ENCODE assay signal across 15 cellular contexts in the genomic region with DNA sequence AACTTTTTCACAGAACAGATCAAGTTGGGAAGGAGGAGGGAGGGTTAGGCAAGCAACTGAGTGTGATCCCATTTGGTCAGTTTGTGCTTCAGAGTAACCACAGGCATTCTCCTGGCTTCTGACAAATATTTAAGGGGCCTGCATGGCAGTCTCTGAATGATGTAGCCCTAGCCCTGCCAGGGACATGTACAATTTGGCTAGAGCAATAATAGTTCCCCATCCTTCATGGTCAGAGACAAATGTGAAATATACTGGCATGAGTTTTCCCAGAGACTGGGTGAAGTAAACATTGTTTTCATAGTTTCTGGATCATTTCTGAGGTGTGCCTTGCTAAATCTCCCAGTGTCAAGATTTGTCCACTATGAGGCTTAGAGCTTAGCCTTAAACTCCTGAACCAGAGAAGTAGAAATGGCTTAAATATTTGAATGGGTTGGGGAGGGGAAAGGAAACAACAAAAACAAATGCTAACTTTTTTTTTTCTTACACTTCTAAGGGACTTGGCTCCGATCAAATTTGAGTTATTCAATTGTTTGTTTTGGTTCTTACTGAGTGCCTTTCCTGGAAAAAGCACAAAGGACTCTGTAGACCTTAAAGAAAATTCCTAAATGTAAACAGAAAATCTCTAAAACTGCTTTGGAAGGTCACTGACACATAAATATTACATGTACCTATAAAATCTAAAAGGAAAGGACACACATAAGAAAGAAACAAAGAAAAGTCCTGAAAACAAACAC. TPM values are rescaled to one million over a fixed set of nuclear protein-coding genes. Genes with fewer than 3 reads are reported as not detected.
A peak's percentile ranks its signal among the peaks of the same experiment; 100 is the strongest.
DNase-seq lines count a peak whose midpoint lies in the region; ATAC-seq and TF ChIP-seq lines count a peak whose summit lies in the region.
"Had no signal": no experiment of that assay in that cellular context is flagged by ENCODE, and none has a peak within 500 bp of the region (broad histone marks: within the 10 kb centered on the region; RNA-seq: fewer than 3 reads in every experiment).

No MANE protein-coding gene starts in this region.

- H3K27ac ChIP-seq in ascending aorta (peak overlapping the region; percentile 70 to 80), gastroesophageal sphincter (peak overlapping the region in 2 of 4 donors; percentile 23 to 48), sigmoid colon (peak overlapping the region in 2 of 4 donors; percentile 47 to 53), right atrium auricular region (no peak overlapping the region)

- H3K27me3 ChIP-seq in ascending aorta (no peaks in the 10 kb centered on the region), gastroesophageal sphincter (no peaks in the 10 kb centered on the region), sigmoid colon (no peaks in the 10 kb centered on the region), right atrium auricular region (no peaks in the 10 kb centered on the region)
- H3K27me3 ChIP-seq: hepatocyte had no signal

- TF ChIP-seq POLR2A in gastroesophageal sphincter (IDR thresholded peaks at IDR 0.05) (no peak), sigmoid colon (IDR thresholded peaks at IDR 0.05) (no peak)

- H3K9me3 ChIP-seq in ascending aorta = no peaks in the 10 kb centered on the region
- H3K9me3 ChIP-seq in gastroesophageal sphincter = no peaks in the 10 kb centered on the region
- H3K9me3 ChIP-seq in sigmoid colon = no peaks in the 10 kb centered on the region
- no peaks in the 10 kb centered on the region for H3K9me3 ChIP-seq in right atrium auricular region

- peak; percentile 79 for ATAC-seq in gastroesophageal sphincter
- no peak for ATAC-seq in left lobe of liver
- ATAC-seq: activated naive CD8-positive, alpha-beta T cell treated with anti-CD3 and anti-CD28 coated beads, Interleukin-2, amount 50 U/mL, for 24 hours had no signal

- peaks cover 12 to 32% of the 10 kb centered on the region in 2 donors for H3K4me1 ChIP-seq in ascending aorta
- peaks cover 0 to 37% (median 4%) of the 10 kb centered on the region in 3 donors for H3K4me1 ChIP-seq in gastroesophageal sphincter
- H3K4me1 ChIP-seq in sigmoid colon = peaks cover 0 to 29% (median 17%) of the 10 kb centered on the region in 4 donors
- H3K4me1 ChIP-seq in right atrium auricular region = peaks cover 0 to 7% of the 10 kb centered on the region in 2 donors

- H3K4me3 ChIP-seq in ascending aorta (no peak overlapping the region), gastroesophageal sphincter (no peak overlapping the region), sigmoid colon (no peak overlapping the region), right atrium auricular region (no peak overlapping the region)
- H3K4me3 ChIP-seq: hepatocyte had no signal

- TF ChIP-seq CTCF in ascending aorta (IDR thresholded peaks at IDR 0.05) (no peak), gastroesophageal sphincter (IDR thresholded peaks at IDR 0.05) (no peak), sigmoid colon (IDR thresholded peaks at IDR 0.05) (no peak), right atrium auricular region (IDR thresholded peaks at IDR 0.05) (no peak)

- TF ChIP-seq EP300 in gastroesophageal sphincter (IDR thresholded peaks at IDR 0.05) (no peak), sigmoid colon (IDR thresholded peaks at IDR 0.05) (no peak)

- 33 to 50% methylated on average over 1 of the region's 1 CpG for WGBS in gastroesophageal sphincter (ENCODE audit: low coverage in 1 of 2), 2 donors
- 15 to 55% methylated on average over 1 of the region's 1 CpG for WGBS in sigmoid colon, 2 donors

- intact Hi-C loops in ascending aorta (cut with DNase I) (loop anchor here (2.0 to 5.0 kb wide), 3 partner anchors 389 to 484 kb away; no protein-coding TSS in a partner anchor), sigmoid colon (cut with DNase I) (no loop called here)

- DNase-seq in EH (ENCODE audit: low read depth) (peak; percentile 59), ascending aorta (ENCODE audit: low spot score in 2 of 2) (peak in 1 of 2 donors; percentile 74), sigmoid colon (peak; percentile 71), right atrium auricular region (ENCODE audit: low spot score) (no peak), left lobe of liver (ENCODE audit: low spot score) (no peak), inferior parietal cortex (ENCODE audit: extremely low spot score) (no peak)
- DNase-seq in stimulated activated CD4-positive, alpha-beta T cell treated with anti-CD3 and anti-CD28 coated beads, Interleukin-4, amount 100 ng/mL, for 1 hour = no peak
- DNase-seq: activated B cell treated with CpG ODN at 0.5 μM for 24 hours; activated naive CD8-positive, alpha-beta T cell treated with anti-CD3 and anti-CD28 coated beads, Interleukin-2, amount 50 U/mL, for 24 hours; DMS 273 treated with DMSO at 0.1 percent for 48 hours; NCI-H1048; NCI-H2227 treated with DMSO at 0.1 percent for 48 hours had no signal

- H3K36me3 ChIP-seq in ascending aorta (peaks cover 0 to 10% of the 10 kb centered on the region in 2 donors), gastroesophageal sphincter (no peaks in the 10 kb centered on the region), sigmoid colon (peaks cover 0 to 14% (median 0%) of the 10 kb centered on the region in 4 donors), right atrium auricular region (peaks cover 13% of the 10 kb centered on the region)

RNA-seq across cellular contexts. Expression of a gene that starts 41.9 kb away (rescaled TPM):
- total RNA-seq in ascending aorta (not detected), gastroesophageal sphincter (not detected), sigmoid colon (not detected), right atrium auricular region (not detected), left lobe of liver (not detected)
- polyA plus RNA-seq in sigmoid colon = not detected
- total RNA-seq: activated B cell treated with CpG ODN at 0.5 μM for 24 hours, hepatocyte, omental fat pad had no signal
- polyA plus RNA-seq: hepatocyte had no signal

Comparison
In these comparisons a context has a peak if more than half of its experiments do, and no peak if none do; other contexts are left out.
1. DNase-seq: peak in EH (single experiment) and sigmoid colon (single experiment); none in right atrium auricular region (single experiment), stimulated activated CD4-positive, alpha-beta T cell treated with anti-CD3 and anti-CD28 coated beads, Interleukin-4, amount 100 ng/mL, for 1 hour (single experiment), left lobe of liver (single experiment) and inferior parietal cortex (single experiment).
2. H3K27ac ChIP-seq: peak in ascending aorta (2 of 2); none in right atrium auricular region (0 of 2).